In the genomic region with DNA sequence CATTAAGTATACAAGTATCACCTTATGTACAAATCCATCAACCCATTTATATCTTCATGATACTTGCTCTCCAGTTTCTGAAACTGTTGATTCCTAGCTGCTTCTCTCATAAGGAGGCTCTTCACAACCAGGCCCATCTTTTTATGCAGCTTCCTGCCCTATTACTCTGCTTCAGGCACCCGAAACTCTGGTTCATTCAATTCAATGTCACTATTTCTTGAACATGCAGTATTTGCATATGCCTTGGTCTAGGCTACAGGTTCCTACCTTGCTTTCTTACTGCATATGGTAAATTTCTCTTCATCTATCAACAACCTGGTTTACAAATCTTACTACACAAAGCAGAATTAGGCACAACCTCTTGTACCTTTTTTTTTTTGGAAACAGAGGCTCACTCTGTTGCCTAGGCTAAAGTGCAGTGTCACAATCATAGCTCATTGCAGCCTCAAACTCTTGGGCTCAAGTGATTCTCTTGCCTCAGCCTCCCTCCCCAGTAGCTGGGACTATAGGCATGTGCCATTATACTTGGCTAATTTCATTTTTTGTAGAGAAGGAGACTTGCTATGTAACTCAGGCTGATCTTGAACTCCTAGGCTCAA, we compare ENCODE assay signal across 25 cellular contexts. TPM values are rescaled to one million over a fixed set of nuclear protein-coding genes. Genes with fewer than 3 reads are reported as not detected.
DNase-seq lines count a peak whose midpoint lies in the region; ATAC-seq and TF ChIP-seq lines count a peak whose summit lies in the region.
"Had no signal": no experiment of that assay in that cellular context is flagged by ENCODE, and none has a peak within 500 bp of the region (broad histone marks: within the 10 kb centered on the region; RNA-seq: fewer than 3 reads in every experiment).

No MANE protein-coding gene starts in this region.

- CTCF ChIA-PET in naive thymus-derived CD4-positive, alpha-beta T cell (lab: Charles Lee): no interaction called here

- peaks cover 22% of the 10 kb centered on the region for H3K4me1 Mint-ChIP-seq in activated naive CD8-positive, alpha-beta T cell treated with anti-CD3 and anti-CD28 coated beads, Interleukin-2, amount 10 ng/mL, durations not matched to agents 7 days and 5 days
- peaks cover 17% of the 10 kb centered on the region for H3K4me1 Mint-ChIP-seq in activated naive CD8-positive, alpha-beta T cell treated with anti-CD3 and anti-CD28 coated beads for 36 hours
- H3K4me1 Mint-ChIP-seq in naive thymus-derived CD4-positive, alpha-beta T cell: peaks cover 0 to 34% (median 20%) of the 10 kb centered on the region in 7 donors

- peak overlapping the region; percentile 69; the same call in 1 of the 2 replicates for H3K4me2 ChIP-seq in OCI-LY1 (ENCODE audit: low read length)

- H3K79me2 ChIP-seq in OCI-LY1 (ENCODE audit: insufficient read depth, low read length): no peaks in the 10 kb centered on the region

- no peak overlapping the region for H2AFZ ChIP-seq in OCI-LY1 (ENCODE audit: low read length)

- peaks cover 12% of the 10 kb centered on the region for H3K36me3 Mint-ChIP-seq in activated naive CD8-positive, alpha-beta T cell treated with anti-CD3 and anti-CD28 coated beads, Interleukin-2, amount 10 ng/mL, durations not matched to agents 7 days and 5 days
- peaks cover 13% of the 10 kb centered on the region for H3K36me3 Mint-ChIP-seq in activated naive CD8-positive, alpha-beta T cell treated with anti-CD3 and anti-CD28 coated beads for 36 hours
- H3K36me3 Mint-ChIP-seq in naive thymus-derived CD4-positive, alpha-beta T cell: peaks cover 4 to 14% (median 13%) of the 10 kb centered on the region in 5 donors

- no peak overlapping the region for H3K9ac ChIP-seq in OCI-LY1 (ENCODE audit: low read length)

- no peaks in the 10 kb centered on the region for H3K9me2 ChIP-seq in OCI-LY1 (ENCODE audit: low read depth, low read length)

- no peak for ATAC-seq in activated naive CD8-positive, alpha-beta T cell treated with anti-CD3 and anti-CD28 coated beads, Interleukin-2, amount 10 ng/mL, durations not matched to agents 7 days and 5 days (ENCODE audit: low read depth)
- ATAC-seq in GM19324 (IDR thresholded peaks at IDR 0.05; ENCODE audit: low FRiP score, unreplicated experiment) (peak; percentile 57), GM19395 (IDR thresholded peaks at IDR 0.05; ENCODE audit: unreplicated experiment) (no peak)
- ATAC-seq in naive thymus-derived CD4-positive, alpha-beta T cell: no peak
- ATAC-seq: activated CD4-positive, CD25-positive, alpha-beta regulatory T cell treated with anti-CD3 and anti-CD28 coated beads, Interleukin-2, amount 50 U/mL, for 24 hours; activated CD8-positive, alpha-beta T cell treated with anti-CD3 and anti-CD28 coated beads for 36 hours; lower lobe of right lung; naive thymus-derived CD8-positive, alpha-beta T cell; T-helper 17 cell had no signal

- H3F3A ChIP-seq in OCI-LY1 (ENCODE audit: insufficient read depth, low read length): no peaks in the 10 kb centered on the region

- no peaks in the 10 kb centered on the region for H3K27me3 Mint-ChIP-seq in activated naive CD8-positive, alpha-beta T cell treated with anti-CD3 and anti-CD28 coated beads, Interleukin-2, amount 10 ng/mL, durations not matched to agents 7 days and 5 days
- no peaks in the 10 kb centered on the region for H3K27me3 Mint-ChIP-seq in activated naive CD8-positive, alpha-beta T cell treated with anti-CD3 and anti-CD28 coated beads for 36 hours
- no peaks in the 10 kb centered on the region for H3K27me3 Mint-ChIP-seq in naive thymus-derived CD4-positive, alpha-beta T cell
- H3K27me3 Mint-ChIP-seq: activated CD8-positive, alpha-beta T cell treated with anti-CD3 and anti-CD28 coated beads for 36 hours; naive thymus-derived CD8-positive, alpha-beta T cell; T-helper 17 cell had no signal

- DNase-seq in activated naive CD8-positive, alpha-beta T cell treated with anti-CD3 and anti-CD28 coated beads, Interleukin-2, amount 10 ng/mL, durations not matched to agents 7 days and 5 days: no peak
- no peak for DNase-seq in activated naive CD8-positive, alpha-beta T cell treated with anti-CD3 and anti-CD28 coated beads for 36 hours
- no peak for DNase-seq in naive thymus-derived CD4-positive, alpha-beta T cell
- no peak for DNase-seq in cerebellar cortex (ENCODE audit: low spot score)
- DNase-seq in NCI-H446 (lab: John Stamatoyannopoulos, UW): no peak
- DNase-seq: activated CD8-positive, alpha-beta memory T cell treated with anti-CD3 and anti-CD28 coated beads, Interleukin-2, amount 50 U/mL, for 48 hours; activated CD8-positive, alpha-beta T cell treated with anti-CD3 and anti-CD28 coated beads for 36 hours; activated naive CD4-positive, alpha-beta T cell treated with anti-CD3 and anti-CD28 coated beads, Interleukin-2, amount 10 ng/mL, durations not matched to agents 7 days and 5 days; COR-L47; effector CD4-positive, alpha-beta T cell; hippocampal formation; IMR-90; lower lobe of right lung; naive thymus-derived CD8-positive, alpha-beta T cell; NCI-H82; stimulated activated CD4-positive, alpha-beta T cell treated with anti-CD3 and anti-CD28 coated beads, Interleukin-4, amount 100 ng/mL, for 24 hours; T-helper 17 cell; tibial artery had no signal

- H3K9me3 Mint-ChIP-seq in activated naive CD8-positive, alpha-beta T cell treated with anti-CD3 and anti-CD28 coated beads, Interleukin-2, amount 10 ng/mL, durations not matched to agents 7 days and 5 days: peaks cover 4% of the 10 kb centered on the region
- H3K9me3 Mint-ChIP-seq in activated naive CD8-positive, alpha-beta T cell treated with anti-CD3 and anti-CD28 coated beads for 36 hours: peaks cover 5% of the 10 kb centered on the region
- H3K9me3 Mint-ChIP-seq in naive thymus-derived CD4-positive, alpha-beta T cell: peaks cover 0 to 4% (median 0%) of the 10 kb centered on the region in 11 donors

- H3K4me3 Mint-ChIP-seq in activated naive CD8-positive, alpha-beta T cell treated with anti-CD3 and anti-CD28 coated beads, Interleukin-2, amount 10 ng/mL, durations not matched to agents 7 days and 5 days: peak overlapping the region; percentile 0
- no peak overlapping the region for H3K4me3 Mint-ChIP-seq in activated naive CD8-positive, alpha-beta T cell treated with anti-CD3 and anti-CD28 coated beads for 36 hours
- peak overlapping the region in 9 of 10 donors; percentile 1 to 88 (median 31) for H3K4me3 Mint-ChIP-seq in naive thymus-derived CD4-positive, alpha-beta T cell
- H3K4me3 Mint-ChIP-seq: activated naive CD4-positive, alpha-beta T cell treated with anti-CD3 and anti-CD28 coated beads, Interleukin-2, amount 10 ng/mL, durations not matched to agents 7 days and 5 days had no signal

- no peaks in the 10 kb centered on the region for H3K27me3 ChIP-seq in OCI-LY1 (ENCODE audit: insufficient read depth, low read length)
- no peaks in the 10 kb centered on the region for H3K27me3 ChIP-seq in naive thymus-derived CD4-positive, alpha-beta T cell (ENCODE audit: control insufficient read depth in 2 of 2, insufficient read depth in 2 of 2, low read length in 2 of 2)
- H3K27me3 ChIP-seq: breast epithelium, tibial artery, vagina had no signal

- peaks cover 14% of the 10 kb centered on the region for H3K36me3 ChIP-seq in OCI-LY1 (ENCODE audit: insufficient read depth, low read length)
- H3K36me3 ChIP-seq in naive thymus-derived CD4-positive, alpha-beta T cell (ENCODE audit: control insufficient read depth in 2 of 3, insufficient read depth in 3 of 3, low read length in 3 of 3): peaks cover 0 to 7% (median 0%) of the 10 kb centered on the region in 3 experiments

- H3K27ac Mint-ChIP-seq in activated naive CD8-positive, alpha-beta T cell treated with anti-CD3 and anti-CD28 coated beads, Interleukin-2, amount 10 ng/mL, durations not matched to agents 7 days and 5 days: no peak overlapping the region
- no peak overlapping the region for H3K27ac Mint-ChIP-seq in activated naive CD8-positive, alpha-beta T cell treated with anti-CD3 and anti-CD28 coated beads for 36 hours
- H3K27ac Mint-ChIP-seq in naive thymus-derived CD4-positive, alpha-beta T cell: peak overlapping the region in 6 of 9 donors; percentile 0 to 27 (median 14)
- H3K27ac Mint-ChIP-seq: activated CD8-positive, alpha-beta T cell treated with anti-CD3 and anti-CD28 coated beads for 36 hours; activated naive CD4-positive, alpha-beta T cell treated with anti-CD3 and anti-CD28 coated beads, Interleukin-2, amount 10 ng/mL, durations not matched to agents 7 days and 5 days had no signal

- H3K27ac ChIP-seq in OCI-LY1 (ENCODE audit: low read depth, low read length, poor library complexity, severe bottlenecking): peak overlapping the region; percentile 81
- H3K27ac ChIP-seq in naive thymus-derived CD4-positive, alpha-beta T cell (ENCODE audit: low read depth, low read length): no peak overlapping the region
- H3K27ac ChIP-seq: breast epithelium, lower lobe of right lung, tibial artery, vagina had no signal

- H3K4me3 ChIP-seq in OCI-LY1 (ENCODE audit: low read depth, low read length, poor library complexity, severe bottlenecking): peak overlapping the region; percentile 57
- H3K4me3 ChIP-seq in naive thymus-derived CD4-positive, alpha-beta T cell (ENCODE audit: low read length): no peak overlapping the region
- H3K4me3 ChIP-seq: breast epithelium, lower lobe of right lung, tibial artery, vagina had no signal

- no peak for TF ChIP-seq CTCF in OCI-LY1 (IDR thresholded peaks at IDR 0.05; ENCODE audit: low read length)

- no peaks in the 10 kb centered on the region for H4K20me1 ChIP-seq in OCI-LY1 (ENCODE audit: insufficient read depth, low read length)

- peaks cover 40% of the 10 kb centered on the region for H3K4me1 ChIP-seq in OCI-LY1 (ENCODE audit: insufficient read depth, low read length, severe bottlenecking)
- no peaks in the 10 kb centered on the region for H3K4me1 ChIP-seq in naive thymus-derived CD4-positive, alpha-beta T cell (ENCODE audit: control insufficient read depth in 2 of 2, insufficient read depth in 2 of 2, low read length in 2 of 2)
- H3K4me1 ChIP-seq: breast epithelium, tibial artery, vagina had no signal

- peaks cover 8% of the 10 kb centered on the region for H3K9me3 ChIP-seq in OCI-LY1 (ENCODE audit: low read length)
- H3K9me3 ChIP-seq in naive thymus-derived CD4-positive, alpha-beta T cell (ENCODE audit: control insufficient read depth in 2 of 3, low read length in 3 of 3): no peaks in the 10 kb centered on the region
- H3K9me3 ChIP-seq: breast epithelium, lower lobe of right lung, tibial artery, vagina had no signal

- intact Hi-C loops in naive thymus-derived CD4-positive, alpha-beta T cell (cut with micrococcal nuclease): loop anchor here in 1 of 2 donors (5.0 kb wide), 1 partner anchor 191 kb away; the partner anchor contains the start of gene MAP4K3

- POLR2A ChIA-PET in activated naive CD8-positive, alpha-beta T cell treated with anti-CD3 and anti-CD28 coated beads, Interleukin-2, amount 10 ng/mL, durations not matched to agents 7 days and 5 days (lab: Charles Lee): interaction anchor here (1.1 to 2.0 kb wide), 2 partner anchors 15 to 495 kb away, joined by 5 to 6 read pairs; partner anchors contain the start of gene SRSF7
- POLR2A ChIA-PET in naive thymus-derived CD4-positive, alpha-beta T cell (lab: Charles Lee): no interaction called here

RNA-seq across cellular contexts. Expression of gene CDKL4, which starts 2.7 kb away (rescaled TPM):
- total RNA-seq in activated naive CD8-positive, alpha-beta T cell treated with anti-CD3 and anti-CD28 coated beads, Interleukin-2, amount 10 ng/mL, durations not matched to agents 7 days and 5 days: 1 to 10 TPM in 1 of 2 experiments, under 1 TPM in 1; 0.50 to 1.2 TPM
- total RNA-seq in activated naive CD8-positive, alpha-beta T cell treated with anti-CD3 and anti-CD28 coated beads for 36 hours: under 1 TPM in 1 of 2 experiments, not detected in 1; 0.22 TPM
- under 1 TPM in 1 of 5 experiments, not detected in 4; 0.82 TPM for total RNA-seq in naive thymus-derived CD4-positive, alpha-beta T cell
- polyA plus RNA-seq in naive thymus-derived CD4-positive, alpha-beta T cell: not detected
- total RNA-seq: IMR-90; naive thymus-derived CD8-positive, alpha-beta T cell; NCI-H460 had no signal
- polyA plus RNA-seq: IMR-90; naive thymus-derived CD8-positive, alpha-beta T cell had no signal

Comparison
In these comparisons a context has a peak if more than half of its experiments do, and no peak if none do; other contexts are left out.
1. H3K27ac Mint-ChIP-seq: peak in naive thymus-derived CD4-positive, alpha-beta T cell (6 of 9); none in activated naive CD8-positive, alpha-beta T cell treated with anti-CD3 and anti-CD28 coated beads, Interleukin-2, amount 10 ng/mL, durations not matched to agents 7 days and 5 days (single experiment) and activated naive CD8-positive, alpha-beta T cell treated with anti-CD3 and anti-CD28 coated beads for 36 hours (single experiment).